9 cellular contexts compared by ENCODE assay signal in genomic region chr18:57433492-57434176, GRCh38. TPM values are rescaled to one million over a fixed set of nuclear protein-coding genes. Genes with fewer than 3 reads are reported as not detected.
DNase-seq lines count a peak whose midpoint lies in the region; ATAC-seq and TF ChIP-seq lines count a peak whose summit lies in the region.
"Had no signal": no experiment of that assay in that cellular context is flagged by ENCODE, and none has a peak within 500 bp of the region (broad histone marks: within the 10 kb centered on the region; RNA-seq: fewer than 3 reads in every experiment).

No MANE protein-coding gene starts in this region.

- H3K27ac ChIP-seq in ectodermal cell (ENCODE audit: insufficient read depth, low read depth, low read length, poor library complexity, severe bottlenecking): no peak overlapping the region
- H3K27ac ChIP-seq: neutrophil had no signal

- H3K36me3 ChIP-seq in ectodermal cell (ENCODE audit: control insufficient read depth, insufficient read depth, low read length): no peaks in the 10 kb centered on the region
- H3K36me3 ChIP-seq: neutrophil had no signal

- H3K9me3 ChIP-seq in ectodermal cell (ENCODE audit: control insufficient read depth, low read length): no peaks in the 10 kb centered on the region
- H3K9me3 ChIP-seq: neutrophil had no signal

- H3K4me1 Mint-ChIP-seq in activated CD4-positive, alpha-beta T cell treated with anti-CD3 and anti-CD28 coated beads for 36 hours: peaks cover 51% of the 10 kb centered on the region
- peaks cover 53% of the 10 kb centered on the region for H3K4me1 Mint-ChIP-seq in progenitor cell of endocrine pancreas (ENCODE audit: low read depth)

- H3K4me3 ChIP-seq in LNCaP clone FGC (ENCODE audit: low read depth, low read length): peak overlapping the region; percentile 66
- peak overlapping the region; percentile 35 for H3K4me3 ChIP-seq in ectodermal cell (ENCODE audit: insufficient read depth, low read depth, low read length)

- POLR2A ChIA-PET in activated CD4-positive, alpha-beta T cell treated with anti-CD3 and anti-CD28 coated beads for 36 hours (lab: Charles Lee): no interaction called here

- ATAC-seq in activated CD4-positive, alpha-beta T cell treated with anti-CD3 and anti-CD28 coated beads for 36 hours: no peak
- ATAC-seq in HG03196 (IDR thresholded peaks at IDR 0.05; ENCODE audit: unreplicated experiment): no peak
- ATAC-seq in omental fat pad (ENCODE audit: low FRiP score): no peak
- no peak for ATAC-seq in Right ventricle myocardium inferior

- H3K9me3 Mint-ChIP-seq in activated CD4-positive, alpha-beta T cell treated with anti-CD3 and anti-CD28 coated beads for 36 hours (ENCODE audit: low read depth): peaks cover 5% of the 10 kb centered on the region
- H3K9me3 Mint-ChIP-seq in progenitor cell of endocrine pancreas (ENCODE audit: low read depth): no peaks in the 10 kb centered on the region

- H3K36me3 Mint-ChIP-seq in activated CD4-positive, alpha-beta T cell treated with anti-CD3 and anti-CD28 coated beads for 36 hours (ENCODE audit: low read depth): peaks cover 12% of the 10 kb centered on the region
- H3K36me3 Mint-ChIP-seq in progenitor cell of endocrine pancreas (ENCODE audit: insufficient read depth): peaks cover 14% of the 10 kb centered on the region

- H3K27ac Mint-ChIP-seq in activated CD4-positive, alpha-beta T cell treated with anti-CD3 and anti-CD28 coated beads for 36 hours: no peak overlapping the region
- peak overlapping the region; percentile 92 for H3K27ac Mint-ChIP-seq in progenitor cell of endocrine pancreas

- 1% methylated on average over 14 of the region's 14 CpGs for WGBS in ectodermal cell, 2 experiments

- peaks cover 77% of the 10 kb centered on the region for H3K27me3 Mint-ChIP-seq in activated CD4-positive, alpha-beta T cell treated with anti-CD3 and anti-CD28 coated beads for 36 hours
- peaks cover 3% of the 10 kb centered on the region for H3K27me3 Mint-ChIP-seq in progenitor cell of endocrine pancreas

- H3K27me3 ChIP-seq in ectodermal cell (ENCODE audit: control insufficient read depth, insufficient read depth, low read length, poor library complexity, severe bottlenecking): peaks cover 94% of the 10 kb centered on the region

- intact Hi-C loops in activated CD4-positive, alpha-beta T cell treated with anti-CD3 and anti-CD28 coated beads for 36 hours (cut with DNase I, micrococcal nuclease): loop anchor here in 1 of 2 experiments (10.0 kb wide), 1 partner anchor 1849 kb away; the partner anchor contains the start of gene TCF4
- intact Hi-C loops in Right ventricle myocardium inferior (cut with DNase I): no loop called here

- H3K4me1 ChIP-seq in ectodermal cell (ENCODE audit: control insufficient read depth, insufficient read depth, low read length): peaks cover 68% of the 10 kb centered on the region

- DNase-seq in activated CD4-positive, alpha-beta T cell treated with anti-CD3 and anti-CD28 coated beads for 36 hours: no peak
- DNase-seq in activated CD4-positive, alpha-beta T cell treated with anti-CD3 and anti-CD28 coated beads for 1 hour: no peak
- DNase-seq in LNCaP clone FGC (ENCODE audit: low read depth) (no peak), progenitor cell of endocrine pancreas (ENCODE audit: low spot score, unreplicated experiment) (no peak), omental fat pad (ENCODE audit: low spot score) (no peak), Right ventricle myocardium inferior (ENCODE audit: missing footprints) (no peak)

- no peak for TF ChIP-seq CTCF in LNCaP clone FGC (IDR thresholded peaks at IDR 0.05; ENCODE audit: control insufficient read depth, extremely low read depth, insufficient read depth)
- no peak for TF ChIP-seq CTCF in progenitor cell of endocrine pancreas (IDR thresholded peaks at IDR 0.05; ENCODE audit: unreplicated experiment)
- TF ChIP-seq CTCF in omental fat pad (IDR thresholded peaks at IDR 0.05): no peak

- peak overlapping the region; percentile 55 for H3K4me3 Mint-ChIP-seq in activated CD4-positive, alpha-beta T cell treated with anti-CD3 and anti-CD28 coated beads for 36 hours
- H3K4me3 Mint-ChIP-seq in progenitor cell of endocrine pancreas (ENCODE audit: low read depth): peak overlapping the region; percentile 83

- CTCF ChIA-PET in activated CD4-positive, alpha-beta T cell treated with anti-CD3 and anti-CD28 coated beads for 36 hours (lab: Charles Lee): no interaction called here

RNA-seq across cellular contexts. Expression of gene ONECUT2, which starts 1.5 kb away (rescaled TPM):
- total RNA-seq in activated CD4-positive, alpha-beta T cell treated with anti-CD3 and anti-CD28 coated beads for 36 hours: under 1 TPM in 1 of 2 experiments, not detected in 1; under 0.01 TPM
- polyA plus RNA-seq in ectodermal cell (2013, experiment 1 of 4): 2.0 TPM
- polyA plus RNA-seq in ectodermal cell (2013, experiment 2 of 4): 1.6 TPM
- polyA plus RNA-seq in ectodermal cell (2013, experiment 3 of 4): 1.8 TPM
- polyA plus RNA-seq in ectodermal cell (2013, experiment 4 of 4): 2.7 TPM
- total RNA-seq in progenitor cell of endocrine pancreas: 92.2 and 110 TPM in 2 replicates
- total RNA-seq in omental fat pad: under 1 TPM in 2 of 4 donors, not detected in 2; under 0.01 to 0.06 TPM
- 0.03 TPM for total RNA-seq in Right ventricle myocardium inferior

Comparison
In these comparisons a context has a peak if more than half of its experiments do, and no peak if none do; other contexts are left out.
1. RNA of gene ONECUT2, which starts 1.5 kb away (total RNA-seq): 92.2 to 110 TPM in progenitor cell of endocrine pancreas; 0.03 TPM in Right ventricle myocardium inferior (single experiment), under 0.01 TPM in activated CD4-positive, alpha-beta T cell treated with anti-CD3 and anti-CD28 coated beads for 36 hours and under 0.01 to 0.06 TPM in omental fat pad; every median in the first group is over 10 times any median in the second.